In genomic region chr6:43687079-43687436, GRCh38 we compare ENCODE assay signal across 8 cellular contexts. TPM values are rescaled to one million over a fixed set of nuclear protein-coding genes. Genes with fewer than 3 reads are reported as not detected.
DNase-seq lines count a peak whose midpoint lies in the region; ATAC-seq and TF ChIP-seq lines count a peak whose summit lies in the region.

No MANE protein-coding gene starts in this region.

- peak overlapping the region; percentile 94 for H3K4me3 Mint-ChIP-seq in neural crest cell

- no peaks in the 10 kb centered on the region for H3K9me3 Mint-ChIP-seq in neural crest cell

- H3K9me2 ChIP-seq in OCI-LY1 (ENCODE audit: low read depth, low read length): no peaks in the 10 kb centered on the region

- H3K79me2 ChIP-seq in OCI-LY1 (ENCODE audit: insufficient read depth, low read length): peaks cover 47% of the 10 kb centered on the region

- peak overlapping the region; percentile 88 for H3K9ac ChIP-seq in BLaER1
- peak overlapping the region; percentile 94 for H3K9ac ChIP-seq in OCI-LY1 (ENCODE audit: low read length)
- H3K9ac ChIP-seq in endocrine pancreas (ENCODE audit: control insufficient read depth, insufficient read depth, low read length): peak overlapping the region; percentile 95

- H4K20me1 ChIP-seq in BLaER1 (peaks cover 47% of the 10 kb centered on the region), OCI-LY1 (ENCODE audit: insufficient read depth, low read length) (no peaks in the 10 kb centered on the region)

- H3K27me3 Mint-ChIP-seq in neural crest cell (ENCODE audit: low read depth): peaks cover 12% of the 10 kb centered on the region

- peak overlapping the region; percentile 85 for H3K4me2 ChIP-seq in BLaER1
- H3K4me2 ChIP-seq in OCI-LY1 (ENCODE audit: low read length): peak overlapping the region; percentile 93

- no peaks in the 10 kb centered on the region for H3F3A ChIP-seq in OCI-LY1 (ENCODE audit: insufficient read depth, low read length)

- H3K27ac ChIP-seq in BLaER1 (peak overlapping the region; percentile 83), OCI-LY1 (ENCODE audit: low read depth, low read length, poor library complexity, severe bottlenecking) (peak overlapping the region; percentile 17)

- H3K27me3 ChIP-seq in BLaER1 (no peaks in the 10 kb centered on the region), OCI-LY1 (ENCODE audit: insufficient read depth, low read length) (no peaks in the 10 kb centered on the region), endocrine pancreas (ENCODE audit: control insufficient read depth, insufficient read depth, low read length) (no peaks in the 10 kb centered on the region)

- DNase-seq in neural crest cell (ENCODE audit: low read depth, low spot score) (no peak), NOMO-1 (lab: John Stamatoyannopoulos, UW; ENCODE audit: unreplicated experiment in 2 of 2) (no peak), Kasumi-1 (lab: John Stamatoyannopoulos, UW) (no peak), DMS153 treated with DMSO at 0.1 percent for 48 hours (lab: John Stamatoyannopoulos, UW; ENCODE audit: unreplicated experiment) (no peak)

- H3K9me3 ChIP-seq in BLaER1 (no peaks in the 10 kb centered on the region), OCI-LY1 (ENCODE audit: low read length) (no peaks in the 10 kb centered on the region), endocrine pancreas (ENCODE audit: control insufficient read depth, low read length) (no peaks in the 10 kb centered on the region)

- peaks cover 22% of the 10 kb centered on the region for H3K36me3 ChIP-seq in BLaER1
- peaks cover 8% of the 10 kb centered on the region; the same call in 1 of the 2 replicates for H3K36me3 ChIP-seq in OCI-LY1 (ENCODE audit: insufficient read depth, low read length)
- H3K36me3 ChIP-seq in endocrine pancreas (ENCODE audit: control insufficient read depth, insufficient read depth, low read length): no peaks in the 10 kb centered on the region

- H3K27ac Mint-ChIP-seq in neural crest cell (ENCODE audit: unreplicated experiment): peak overlapping the region; percentile 94

- H3K36me3 Mint-ChIP-seq in neural crest cell (ENCODE audit: low read depth): no peaks in the 10 kb centered on the region

- peak overlapping the region; percentile 86 for H3K4me3 ChIP-seq in BLaER1
- peak overlapping the region; percentile 97 for H3K4me3 ChIP-seq in OCI-LY1 (ENCODE audit: low read depth, low read length, poor library complexity, severe bottlenecking)
- H3K4me3 ChIP-seq in endocrine pancreas (ENCODE audit: control insufficient read depth, insufficient read depth, low read length): peak overlapping the region; percentile 80

- peaks cover 30% of the 10 kb centered on the region for H3K4me1 Mint-ChIP-seq in neural crest cell

- no peak for ATAC-seq in GM19324 (IDR thresholded peaks at IDR 0.05; ENCODE audit: low FRiP score, unreplicated experiment)

- 0 out of 2 replicates have a peak overlapping the region, but pooled peaks have one; percentile 62 for H2AFZ ChIP-seq in OCI-LY1 (ENCODE audit: low read length)

- peaks cover 42% of the 10 kb centered on the region for H3K4me1 ChIP-seq in BLaER1
- H3K4me1 ChIP-seq in OCI-LY1 (ENCODE audit: insufficient read depth, low read length, severe bottlenecking): peaks cover 42% of the 10 kb centered on the region
- peaks cover 14% of the 10 kb centered on the region for H3K4me1 ChIP-seq in endocrine pancreas (ENCODE audit: control insufficient read depth, insufficient read depth, low read length)

- TF ChIP-seq CTCF in OCI-LY1 (IDR thresholded peaks at IDR 0.05; ENCODE audit: low read length) (no peak), neural crest cell (conservative IDR thresholded peaks at IDR 0.05) (no peak)

RNA-seq across cellular contexts. Expression of gene MRPS18A, which starts 0.5 kb away (rescaled TPM):
- 49.5 and 50.6 TPM in 2 replicates for total RNA-seq in neural crest cell

RNA-seq across cellular contexts. Expression of gene RSPH9, which starts 42.2 kb away (rescaled TPM):
- 0.57 and 0.63 TPM in 2 replicates for total RNA-seq in neural crest cell

RNA-seq across cellular contexts. Expression of gene MAD2L1BP, which starts 51.4 kb away (rescaled TPM):
- total RNA-seq in neural crest cell: 43.2 and 43.5 TPM in 2 replicates

RNA-seq across cellular contexts. Expression of gene GTPBP2, which starts 58.0 kb away (rescaled TPM):
- 70.0 and 70.6 TPM in 2 replicates for total RNA-seq in neural crest cell
